ENCODE assay signal across 12 cellular contexts in the genomic region with DNA sequence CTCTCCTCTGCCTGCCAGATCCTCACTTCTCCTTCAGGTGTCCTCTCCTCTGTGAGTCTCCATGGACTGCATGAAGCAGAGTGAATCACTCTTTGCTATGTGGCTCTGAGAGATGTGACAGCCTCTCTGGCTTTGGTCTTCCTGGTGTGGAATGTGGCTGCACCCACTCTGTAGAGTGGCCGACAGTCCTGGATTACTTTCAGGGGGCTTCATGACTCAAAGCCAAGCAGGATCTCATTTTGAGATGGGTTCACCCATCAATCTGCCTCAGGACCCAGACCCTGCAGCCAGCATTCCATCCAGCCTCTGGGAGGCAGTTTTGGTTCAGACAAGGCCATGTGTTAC.
"Had no signal": no experiment of that assay in that cellular context is flagged by ENCODE, and none has a peak within 500 bp of the region (broad histone marks: within the 10 kb centered on the region; RNA-seq: fewer than 3 reads in every experiment).

No MANE protein-coding gene starts in this region.

- H3K36me3 Mint-ChIP-seq: neural progenitor cell had no signal

- H3K27ac Mint-ChIP-seq: activated T-helper 1 cell treated with anti-CD3 and anti-CD28 coated beads, Interleukin-12 subunit alpha, Interleukin-12 subunit beta, Interleukin-2, Interleukin-4 antibody, amounts not matched to agents 30 ng/mL and 10 ng/mL and 1 ng/mL, durations not matched to agents 14 hours and 24 hours and 36 hours; neural progenitor cell had no signal

- ATAC-seq: activated CD4-positive, CD25-positive, alpha-beta regulatory T cell treated with anti-CD3 and anti-CD28 coated beads, Interleukin-2, amount 50 U/mL, for 24 hours; heart left ventricle; right cardiac atrium had no signal

- H3K4me1 ChIP-seq: heart left ventricle, neural progenitor cell had no signal

- H3K27ac ChIP-seq: heart left ventricle, neural progenitor cell had no signal

- H3K4me1 Mint-ChIP-seq: neural progenitor cell had no signal

- H3K27me3 ChIP-seq: neural progenitor cell had no signal

- H3K9me3 Mint-ChIP-seq: activated T-helper 1 cell treated with anti-CD3 and anti-CD28 coated beads, Interleukin-12 subunit alpha, Interleukin-12 subunit beta, Interleukin-2, Interleukin-4 antibody, amounts not matched to agents 30 ng/mL and 10 ng/mL and 1 ng/mL, durations not matched to agents 14 hours and 24 hours and 36 hours had no signal

- DNase-seq: activated naive CD4-positive, alpha-beta T cell; aorta; kidney; midbrain; right cardiac atrium; stimulated activated naive CD4-positive, alpha-beta T cell; T-helper 2 cell had no signal

- H3K4me3 Mint-ChIP-seq: activated T-helper 1 cell treated with anti-CD3 and anti-CD28 coated beads, Interleukin-12 subunit alpha, Interleukin-12 subunit beta, Interleukin-2, Interleukin-4 antibody, amounts not matched to agents 30 ng/mL and 10 ng/mL and 1 ng/mL, durations not matched to agents 14 hours and 24 hours and 36 hours; neural progenitor cell had no signal

- H3K36me3 ChIP-seq: heart left ventricle, neural progenitor cell had no signal

- H2AFZ ChIP-seq: neural progenitor cell had no signal

- H3K4me2 ChIP-seq: neural progenitor cell, smooth muscle cell had no signal

- H3K4me3 ChIP-seq: heart left ventricle, neural progenitor cell, smooth muscle cell had no signal

- H3K9ac ChIP-seq: neural progenitor cell had no signal
